Comparison of ENCODE assay signal across 21 cellular contexts in genomic region chr4:153537493-153537960, GRCh38.
A peak's percentile ranks its signal among the peaks of the same experiment; 100 is the strongest.
DNase-seq lines count a peak whose midpoint lies in the region; ATAC-seq and TF ChIP-seq lines count a peak whose summit lies in the region.
"Had no signal": no experiment of that assay in that cellular context is flagged by ENCODE, and none has a peak within 500 bp of the region (broad histone marks: within the 10 kb centered on the region; RNA-seq: fewer than 3 reads in every experiment).

No MANE protein-coding gene starts in this region.

- intact Hi-C loops in natural killer cell (cut with micrococcal nuclease), result no loop called here
- intact Hi-C loops in activated CD8-positive, alpha-beta T cell treated with anti-CD3 and anti-CD28 coated beads for 36 hours (cut with micrococcal nuclease), result no loop called here
- intact Hi-C loops in esophagus muscularis mucosa (cut with DNase I), result no loop called here
- intact Hi-C loops in vagina (cut with DNase I), result no loop called here

- no peaks in the 10 kb centered on the region for H3K36me3 ChIP-seq in esophagus muscularis mucosa
- H3K36me3 ChIP-seq in vagina, result no peaks in the 10 kb centered on the region
- H3K36me3 ChIP-seq: heart right ventricle, right atrium auricular region had no signal

- TF ChIP-seq EP300 in esophagus muscularis mucosa (IDR thresholded peaks at IDR 0.05), result no peak

- no peak for ATAC-seq in natural killer cell
- ATAC-seq in natural killer cell treated with Interleukin-12 subunit alpha and Interleukin-12 subunit beta and Interleukin-15 and Interleukin-18, amount 100 ng/mL, for 72 hours, result no peak
- ATAC-seq in activated CD8-positive, alpha-beta T cell treated with anti-CD3 and anti-CD28 coated beads for 36 hours, result no peak
- ATAC-seq: activated T-cell treated with anti-CD3 and anti-CD28 coated beads, Interleukin-2, amount 50 U/mL, for 72 hours; mucosa of descending colon had no signal

- no peak overlapping the region for H3K27ac ChIP-seq in esophagus muscularis mucosa (replicated peaks in 1 of 4)
- H3K27ac ChIP-seq in vagina, result peak overlapping the region; percentile 67
- H3K27ac ChIP-seq: C4-2B had no signal

- no peak for TF ChIP-seq POLR2A in esophagus muscularis mucosa (IDR thresholded peaks at IDR 0.05; ENCODE audit: low read depth)
- TF ChIP-seq POLR2A in vagina (IDR thresholded peaks at IDR 0.05), result no peak

- WGBS in esophagus muscularis mucosa, result 89% methylated on average over 6 of the region's 6 CpGs

- CTCF ChIA-PET in activated CD8-positive, alpha-beta T cell treated with anti-CD3 and anti-CD28 coated beads for 36 hours (lab: Charles Lee), result interaction anchor here (2.4 kb wide), 1 partner anchor 48 kb away, joined by 9 read pairs; no protein-coding TSS in a partner anchor

- H3K27me3 ChIP-seq in esophagus muscularis mucosa (no peaks in the 10 kb centered on the region), vagina (no peaks in the 10 kb centered on the region)
- H3K27me3 ChIP-seq: heart right ventricle, right atrium auricular region had no signal

- peaks cover 83 to 87% of the 10 kb centered on the region in 2 donors for H3K4me1 Mint-ChIP-seq in natural killer cell
- peaks cover 53 to 57% of the 10 kb centered on the region in 2 donors for H3K4me1 Mint-ChIP-seq in natural killer cell treated with Interleukin-12 subunit alpha and Interleukin-12 subunit beta and Interleukin-15 and Interleukin-18, amount 100 ng/mL, for 72 hours (ENCODE audit: low read depth in 2 of 2)
- peaks cover 82% of the 10 kb centered on the region for H3K4me1 Mint-ChIP-seq in activated CD8-positive, alpha-beta T cell treated with anti-CD3 and anti-CD28 coated beads for 36 hours (ENCODE audit: low read depth)

- DNase-seq in natural killer cell (no peak), esophagus muscularis mucosa (ENCODE audit: extremely low spot score) (peak; percentile 26), vagina (ENCODE audit: extremely low spot score in 2 of 2) (no peak), GOT3 (lab: John Stamatoyannopoulos, UW) (no peak), NCI-H1436 (lab: John Stamatoyannopoulos, UW) (no peak)
- no peak for DNase-seq in natural killer cell treated with Interleukin-12 subunit alpha and Interleukin-12 subunit beta and Interleukin-15 and Interleukin-18, amount 100 ng/mL, for 72 hours (ENCODE audit: low spot score)
- no peak for DNase-seq in activated CD8-positive, alpha-beta T cell treated with anti-CD3 and anti-CD28 coated beads for 36 hours
- no peak for DNase-seq in stimulated activated CD4-positive, alpha-beta T cell treated with anti-CD3 and anti-CD28 coated beads, Interleukin-15, amount 100 ng/mL, for 24 hours
- DNase-seq: activated CD4-positive, CD25-positive, alpha-beta regulatory T cell; activated T-cell treated with anti-CD3 and anti-CD28 coated beads, Interleukin-2, amount 50 U/mL, for 72 hours; DMS153; GF-D8; heart right ventricle; KG1; mucosa of descending colon; NCI-H187 treated with DMSO at 0.1 percent for 48 hours; NCI-H446 treated with DMSO at 0.1 percent for 48 hours; occipital lobe; stimulated activated CD4-positive, alpha-beta T cell treated with anti-CD3 and anti-CD28 coated beads, Interleukin-12 subunit alpha, Interleukin-12 subunit beta, amount 100 ng/mL, for 4 hours had no signal

- H3K9me3 ChIP-seq in esophagus muscularis mucosa (no peaks in the 10 kb centered on the region), vagina (no peaks in the 10 kb centered on the region)
- H3K9me3 ChIP-seq: heart right ventricle, mucosa of descending colon, right atrium auricular region had no signal

- TF ChIP-seq CTCF in natural killer cell (IDR thresholded peaks at IDR 0.05) (no peak), esophagus muscularis mucosa (IDR thresholded peaks at IDR 0.05) (no peak), vagina (IDR thresholded peaks at IDR 0.05) (no peak)
- TF ChIP-seq CTCF in activated CD8-positive, alpha-beta T cell treated with anti-CD3 and anti-CD28 coated beads for 36 hours (IDR thresholded peaks at IDR 0.05), result no peak

- no peak overlapping the region for H3K4me3 Mint-ChIP-seq in natural killer cell
- H3K4me3 Mint-ChIP-seq in natural killer cell treated with Interleukin-12 subunit alpha and Interleukin-12 subunit beta and Interleukin-15 and Interleukin-18, amount 100 ng/mL, for 72 hours, result no peak overlapping the region
- H3K4me3 Mint-ChIP-seq in activated CD8-positive, alpha-beta T cell treated with anti-CD3 and anti-CD28 coated beads for 36 hours, result no peak overlapping the region
- H3K4me3 Mint-ChIP-seq: activated T-cell treated with anti-CD3 and anti-CD28 coated beads, Interleukin-2, amount 50 U/mL, for 72 hours had no signal

- POLR2A ChIA-PET in activated CD8-positive, alpha-beta T cell treated with anti-CD3 and anti-CD28 coated beads for 36 hours (lab: Charles Lee), result no interaction called here

- H3K4me3 ChIP-seq in esophagus muscularis mucosa (no peak overlapping the region), vagina (no peak overlapping the region)
- H3K4me3 ChIP-seq: mucosa of descending colon, right atrium auricular region had no signal

- peak overlapping the region; percentile 58 to 89 for H3K27ac Mint-ChIP-seq in natural killer cell
- H3K27ac Mint-ChIP-seq in natural killer cell treated with Interleukin-12 subunit alpha and Interleukin-12 subunit beta and Interleukin-15 and Interleukin-18, amount 100 ng/mL, for 72 hours, result no peak overlapping the region
- H3K27ac Mint-ChIP-seq in activated CD8-positive, alpha-beta T cell treated with anti-CD3 and anti-CD28 coated beads for 36 hours, result peak overlapping the region; percentile 51
- H3K27ac Mint-ChIP-seq: activated T-cell treated with anti-CD3 and anti-CD28 coated beads, Interleukin-2, amount 50 U/mL, for 72 hours had no signal

- no peaks in the 10 kb centered on the region for H3K9me3 Mint-ChIP-seq in natural killer cell
- H3K9me3 Mint-ChIP-seq in natural killer cell treated with Interleukin-12 subunit alpha and Interleukin-12 subunit beta and Interleukin-15 and Interleukin-18, amount 100 ng/mL, for 72 hours, result peaks cover 1% of the 10 kb centered on the region
- no peaks in the 10 kb centered on the region for H3K9me3 Mint-ChIP-seq in activated CD8-positive, alpha-beta T cell treated with anti-CD3 and anti-CD28 coated beads for 36 hours
- H3K9me3 Mint-ChIP-seq: activated T-cell treated with anti-CD3 and anti-CD28 coated beads, Interleukin-2, amount 50 U/mL, for 72 hours had no signal

- no peaks in the 10 kb centered on the region for H3K27me3 Mint-ChIP-seq in natural killer cell (ENCODE audit: low read depth in 2 of 2)
- no peaks in the 10 kb centered on the region for H3K27me3 Mint-ChIP-seq in natural killer cell treated with Interleukin-12 subunit alpha and Interleukin-12 subunit beta and Interleukin-15 and Interleukin-18, amount 100 ng/mL, for 72 hours
- no peaks in the 10 kb centered on the region for H3K27me3 Mint-ChIP-seq in activated CD8-positive, alpha-beta T cell treated with anti-CD3 and anti-CD28 coated beads for 36 hours

- H3K36me3 Mint-ChIP-seq in natural killer cell, result no peaks in the 10 kb centered on the region
- H3K36me3 Mint-ChIP-seq in natural killer cell treated with Interleukin-12 subunit alpha and Interleukin-12 subunit beta and Interleukin-15 and Interleukin-18, amount 100 ng/mL, for 72 hours, result no peaks in the 10 kb centered on the region
- peaks cover 37% of the 10 kb centered on the region for H3K36me3 Mint-ChIP-seq in activated CD8-positive, alpha-beta T cell treated with anti-CD3 and anti-CD28 coated beads for 36 hours (ENCODE audit: low read depth)

- H3K4me1 ChIP-seq in esophagus muscularis mucosa (peaks cover 44 to 61% (median 46%) of the 10 kb centered on the region in 4 donors), vagina (peaks cover 35% of the 10 kb centered on the region)

Comparison
In these comparisons a context has a peak if more than half of its experiments do, and no peak if none do; other contexts are left out.
1. H3K27ac Mint-ChIP-seq: peak in natural killer cell (2 of 2) and activated CD8-positive, alpha-beta T cell treated with anti-CD3 and anti-CD28 coated beads for 36 hours (single experiment); none in natural killer cell treated with Interleukin-12 subunit alpha and Interleukin-12 subunit beta and Interleukin-15 and Interleukin-18, amount 100 ng/mL, for 72 hours (0 of 2).